8 cellular contexts compared by ENCODE assay signal in the genomic region with DNA sequence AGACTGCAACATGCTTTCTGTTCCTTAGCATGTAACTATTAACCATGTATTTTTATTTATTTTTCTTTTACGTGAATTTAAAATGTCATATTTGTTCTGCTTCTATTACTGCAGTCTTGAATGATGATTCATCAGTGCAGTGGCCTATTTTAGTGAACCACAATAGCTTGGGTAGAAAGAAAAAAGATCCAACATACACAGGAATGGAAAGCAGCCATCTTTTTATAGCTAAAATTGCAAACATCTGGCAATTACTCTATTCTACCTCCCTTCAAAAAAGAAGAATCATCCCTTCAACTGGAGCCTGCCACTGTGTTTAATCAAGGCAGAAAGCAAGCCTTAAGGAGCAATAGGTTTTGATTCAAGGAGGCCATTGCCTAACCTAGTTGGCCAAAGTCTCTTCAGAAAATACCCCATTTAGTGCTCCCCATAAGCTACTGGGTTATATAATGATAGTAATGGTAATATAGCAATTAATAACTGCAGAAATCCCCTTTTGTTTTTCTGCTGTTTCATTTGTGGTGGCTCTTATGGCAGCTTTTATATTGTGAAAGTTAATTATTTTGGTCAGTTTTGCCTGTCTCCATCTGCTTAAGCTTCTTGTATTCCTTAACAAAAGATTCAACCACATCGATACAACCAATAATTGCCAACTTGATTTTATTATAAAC.
DNase-seq lines count a peak whose midpoint lies in the region; ATAC-seq and TF ChIP-seq lines count a peak whose summit lies in the region.

No MANE protein-coding gene starts in this region.

- no peaks in the 10 kb centered on the region for H3K36me3 ChIP-seq in breast epithelium
- peaks cover 6% of the 10 kb centered on the region for H3K36me3 ChIP-seq in smooth muscle cell (ENCODE audit: low read depth)

- peaks cover 22% of the 10 kb centered on the region for H3F3A ChIP-seq in smooth muscle cell (ENCODE audit: low read depth)

- H3K4me3 ChIP-seq in breast epithelium (no peak overlapping the region), smooth muscle cell (no peak overlapping the region)

- peaks cover 20% of the 10 kb centered on the region for H4K20me1 ChIP-seq in smooth muscle cell (ENCODE audit: low read depth)

- no peaks in the 10 kb centered on the region for H3K9me3 ChIP-seq in breast epithelium
- no peaks in the 10 kb centered on the region for H3K9me3 ChIP-seq in smooth muscle cell (replicated peaks; ENCODE audit: low read depth)

- no peak overlapping the region for H3K4me3 Mint-ChIP-seq in activated T-cell treated with anti-CD3 and anti-CD28 coated beads, Interleukin-2, amount 50 U/mL, for 72 hours

- no peaks in the 10 kb centered on the region for H3K27me3 Mint-ChIP-seq in activated T-cell treated with anti-CD3 and anti-CD28 coated beads, Interleukin-2, amount 50 U/mL, for 72 hours (ENCODE audit: low read depth)

- intact Hi-C loops in breast epithelium (cut with DNase I; ENCODE audit: low total_unique reads): no loop called here

- no peak overlapping the region for H3K9ac ChIP-seq in smooth muscle cell (ENCODE audit: low read depth)

- H3K27ac ChIP-seq in breast epithelium (peak overlapping the region; percentile 4 to 23), smooth muscle cell (ENCODE audit: low read depth) (peak overlapping the region; percentile 79)

- H3K4me1 Mint-ChIP-seq in activated T-cell treated with anti-CD3 and anti-CD28 coated beads, Interleukin-2, amount 50 U/mL, for 72 hours (ENCODE audit: low read depth): peaks cover 7% of the 10 kb centered on the region

- H3K27me3 ChIP-seq in breast epithelium (no peaks in the 10 kb centered on the region), smooth muscle cell (ENCODE audit: low read depth) (no peaks in the 10 kb centered on the region)

- no peak overlapping the region for H2AFZ ChIP-seq in smooth muscle cell (ENCODE audit: low read depth)

- H3K36me3 Mint-ChIP-seq in activated T-cell treated with anti-CD3 and anti-CD28 coated beads, Interleukin-2, amount 50 U/mL, for 72 hours (ENCODE audit: insufficient read depth in 2 of 2): peaks cover 8 to 16% of the 10 kb centered on the region in 2 donors

- H3K4me2 ChIP-seq in smooth muscle cell: peak overlapping the region; percentile 60

- TF ChIP-seq CTCF in breast epithelium (IDR thresholded peaks at IDR 0.05) (no peak), smooth muscle cell (IDR thresholded peaks at IDR 0.05; ENCODE audit: borderline replicate concordance, insufficient read depth, poor library complexity, severe bottlenecking) (no peak)

- H3K9me3 Mint-ChIP-seq in activated T-cell treated with anti-CD3 and anti-CD28 coated beads, Interleukin-2, amount 50 U/mL, for 72 hours: peaks cover 5 to 11% of the 10 kb centered on the region in 2 donors

- TF ChIP-seq POLR2A in breast epithelium (IDR thresholded peaks at IDR 0.05): no peak

- no peak overlapping the region for H3K27ac Mint-ChIP-seq in activated T-cell treated with anti-CD3 and anti-CD28 coated beads, Interleukin-2, amount 50 U/mL, for 72 hours

- H3K4me1 ChIP-seq in breast epithelium: peaks cover 0 to 5% of the 10 kb centered on the region in 2 donors
- H3K4me1 ChIP-seq in smooth muscle cell (ENCODE audit: low read depth): no peaks in the 10 kb centered on the region

- WGBS in smooth muscle cell (ENCODE audit: low lambda C conversion rate): 63% methylated on average over 2 of the region's 2 CpGs

- ATAC-seq in GM19023 (IDR thresholded peaks at IDR 0.05; ENCODE audit: unreplicated experiment): peak; percentile 15
- peak; percentile 57 for ATAC-seq in HG03135 (IDR thresholded peaks at IDR 0.05; ENCODE audit: unreplicated experiment)
- no peak for ATAC-seq in activated T-cell treated with anti-CD3 and anti-CD28 coated beads, Interleukin-2, amount 50 U/mL, for 72 hours (replicated peaks in 1 of 2)

- H3K79me2 ChIP-seq in smooth muscle cell (ENCODE audit: low read depth): peaks cover 75% of the 10 kb centered on the region

- DNase-seq in breast epithelium (ENCODE audit: low spot score in 2 of 2): no peak
- DNase-seq in smooth muscle cell (lab: John Stamatoyannopoulos, UW; ENCODE audit: unreplicated experiment): no peak
- no peak for DNase-seq in inferior parietal cortex (ENCODE audit: extremely low spot score)
- no peak for DNase-seq in activated T-cell treated with anti-CD3 and anti-CD28 coated beads, Interleukin-2, amount 50 U/mL, for 72 hours
- no peak for DNase-seq in HuH-7 (ENCODE audit: low spot score)
- no peak for DNase-seq in GF-D8 (lab: John Stamatoyannopoulos, UW)

Comparison
In these comparisons a context has a peak if more than half of its experiments do, and no peak if none do; other contexts are left out.
1. ATAC-seq: peak in GM19023 (single experiment) and HG03135 (single experiment); none in activated T-cell treated with anti-CD3 and anti-CD28 coated beads, Interleukin-2, amount 50 U/mL, for 72 hours (0 of 2).